25 cellular contexts compared by ENCODE assay signal in genomic region chr17:66487933-66488572, GRCh38.
DNase-seq lines count a peak whose midpoint lies in the region; ATAC-seq, FAIRE-seq and TF ChIP-seq lines count a peak whose summit lies in the region.
"Had no signal": no experiment of that assay in that cellular context is flagged by ENCODE, and none has a peak within 500 bp of the region (broad histone marks: within the 10 kb centered on the region; RNA-seq: fewer than 3 reads in every experiment).

No MANE protein-coding gene starts in this region.

- peak; percentile 31; the same call in 1 of the 3 replicates for ATAC-seq in GM12878
- ATAC-seq in left colon: peak; percentile 86
- ATAC-seq in GM21447 (IDR thresholded peaks at IDR 0.05; ENCODE audit: unreplicated experiment): no peak

- no peaks in the 10 kb centered on the region for H3F3A ChIP-seq in OCI-LY1 (ENCODE audit: insufficient read depth, low read length)

- DNase-seq in GM12878 (ENCODE audit: low read depth, low spot score): no peak
- no peak for DNase-seq in left colon
- no peak for DNase-seq in EL
- no peak for DNase-seq in mammary epithelial cell
- DNase-seq: ACHN; CD4-positive, alpha-beta T cell; COR-L47; DMS 273 treated with DMSO at 0.1 percent for 48 hours; DMS79 treated with DMSO at 0.1 percent for 48 hours; GM23248; H9; HFFc6; KG1; NCI-H1092; NCI-H1436; NCI-H187 treated with DMSO at 0.1 percent for 48 hours; NCI-H2107; NCI-H69; SIG-M5 had no signal

- FAIRE-seq in GM12878 (lab: Jason Lieb, UNC): no peak
- FAIRE-seq: GM12891 had no signal

- H4K20me1 ChIP-seq in OCI-LY1 (ENCODE audit: insufficient read depth, low read length) (no peaks in the 10 kb centered on the region), GM12878 (ENCODE audit: control insufficient read depth, insufficient read depth) (no peaks in the 10 kb centered on the region), mammary epithelial cell (ENCODE audit: insufficient read depth, low read length) (no peaks in the 10 kb centered on the region)
- H4K20me1 ChIP-seq: BLaER1 had no signal

- BruUV-seq in GM12878 (replicated peaks; lab: Mats Ljungman, UMichigan) (no TSS peak), mammary epithelial cell (replicated peaks; lab: Mats Ljungman, UMichigan) (no TSS peak)

- H3K9ac ChIP-seq in OCI-LY1 (ENCODE audit: low read length): no peak overlapping the region
- H3K9ac ChIP-seq in GM12878 (ENCODE audit: control insufficient read depth, insufficient read depth, low read length): no peak overlapping the region
- H3K9ac ChIP-seq in mammary epithelial cell (ENCODE audit: insufficient read depth, low read length): no peak overlapping the region
- H3K9ac ChIP-seq: BLaER1, GM23248 had no signal

- POLR2A ChIA-PET in GM12878 (lab: Charles Lee): no interaction called here

- intact Hi-C loops in GM12878 (cut with micrococcal nuclease; ENCODE audit: unreplicated experiment) (no loop called here), left colon (cut with DNase I, micrococcal nuclease) (no loop called here), mammary epithelial cell (cut with micrococcal nuclease) (no loop called here)

- CTCF ChIA-PET in GM12878 (lab: Yijun Ruan, JAX): no interaction called here
- CTCF ChIA-PET in mammary epithelial cell (lab: Charles Lee; ENCODE audit: low non-redundant PET): no interaction called here

- H3K4me2 ChIP-seq in OCI-LY1 (ENCODE audit: low read length): no peak overlapping the region; the same call in 1 of the 2 replicates
- no peak overlapping the region for H3K4me2 ChIP-seq in GM12878 (ENCODE audit: control insufficient read depth, insufficient read depth)
- no peak overlapping the region for H3K4me2 ChIP-seq in mammary epithelial cell (ENCODE audit: insufficient read depth, low read depth, low read length)
- H3K4me2 ChIP-seq: BLaER1 had no signal

- H3K36me3 ChIP-seq in OCI-LY1 (ENCODE audit: insufficient read depth, low read length): no peaks in the 10 kb centered on the region
- no peaks in the 10 kb centered on the region for H3K36me3 ChIP-seq in GM12878 (ENCODE audit: control insufficient read depth in 2 of 2, insufficient read depth in 2 of 2, low read length in 1 of 2)
- H3K36me3 ChIP-seq in mammary epithelial cell (ENCODE audit: insufficient read depth, low read length): no peaks in the 10 kb centered on the region
- H3K36me3 ChIP-seq: BLaER1 had no signal

- H3K79me2 ChIP-seq in OCI-LY1 (ENCODE audit: insufficient read depth, low read length): no peaks in the 10 kb centered on the region
- no peaks in the 10 kb centered on the region for H3K79me2 ChIP-seq in GM12878 (ENCODE audit: control insufficient read depth, insufficient read depth, low read length)
- no peaks in the 10 kb centered on the region for H3K79me2 ChIP-seq in mammary epithelial cell (ENCODE audit: insufficient read depth, low read length)

- no peak for TF ChIP-seq RAD21 in GM12878 (IDR thresholded peaks at IDR 0.05; ENCODE audit: insufficient read depth, low read depth, low read length)

- H3K36me3 Mint-ChIP-seq in nephron (ENCODE audit: low read depth): no peaks in the 10 kb centered on the region

- RAD21 ChIA-PET in GM12878 (lab: Charles Lee; ENCODE audit: unreplicated experiment): interaction anchor here (0.6 kb wide), 1 partner anchor 228 kb away, joined by 5 read pairs; no protein-coding TSS in a partner anchor

- TF ChIP-seq POLR2A in GM12878 (IDR thresholded peaks at IDR 0.05; ENCODE audit: low read depth, low read length): no peak

- H3K4me3 ChIP-seq in OCI-LY1 (ENCODE audit: low read depth, low read length, poor library complexity, severe bottlenecking) (no peak overlapping the region), GM12878 (no peak overlapping the region), mammary epithelial cell (replicated peaks in 1 of 3; ENCODE audit: insufficient read depth in 1 of 3, low read depth in 2 of 3, low read length in 3 of 3) (no peak overlapping the region)
- H3K4me3 ChIP-seq: BLaER1, GM23248 had no signal

- peak overlapping the region; percentile 7 for H3K27ac ChIP-seq in OCI-LY1 (ENCODE audit: low read depth, low read length, poor library complexity, severe bottlenecking)
- no peak overlapping the region for H3K27ac ChIP-seq in GM12878 (ENCODE audit: control insufficient read depth, insufficient read depth)
- H3K27ac ChIP-seq in mammary epithelial cell (ENCODE audit: insufficient read depth, low read depth, low read length): no peak overlapping the region
- H3K27ac ChIP-seq: BLaER1, GM23248, RWPE1 had no signal

- H3K9me3 Mint-ChIP-seq in nephron: no peaks in the 10 kb centered on the region
- H3K9me3 Mint-ChIP-seq: CD4-positive, alpha-beta T cell; H9; HFFc6 had no signal

- H3K4me1 ChIP-seq in OCI-LY1 (ENCODE audit: insufficient read depth, low read length, severe bottlenecking): peaks cover 64% of the 10 kb centered on the region
- no peaks in the 10 kb centered on the region for H3K4me1 ChIP-seq in GM12878 (ENCODE audit: control insufficient read depth, insufficient read depth, low read length)
- H3K4me1 ChIP-seq in mammary epithelial cell (ENCODE audit: insufficient read depth, low read length): peaks cover 6% of the 10 kb centered on the region

- no peak overlapping the region for H2AFZ ChIP-seq in OCI-LY1 (ENCODE audit: low read length)
- no peak overlapping the region for H2AFZ ChIP-seq in GM12878 (ENCODE audit: control insufficient read depth, low read depth, low read length)
- H2AFZ ChIP-seq in mammary epithelial cell (ENCODE audit: low read depth, low read length): no peak overlapping the region
- H2AFZ ChIP-seq: GM23248 had no signal

- SMC1A ChIA-PET in GM12878 (lab: Charles Lee; ENCODE audit: uncharacterized antibody, unreplicated experiment): interaction anchor here (1.1 to 2.0 kb wide), 3 partner anchors 20 to 54 kb away, joined by 3 to 5 read pairs (median 3); no protein-coding TSS in a partner anchor

- 10% methylated on average over 8 of the region's 8 CpGs for WGBS in GM12878 (ENCODE audit: insufficient coverage, insufficient replicate concordance, low lambda C conversion rate, missing lambda C conversion rate)
- WGBS in mammary epithelial cell (ENCODE audit: low coverage, missing lambda C conversion rate): 92% methylated on average over 8 of the region's 8 CpGs

- H3K4me1 Mint-ChIP-seq in nephron: peaks cover 10% of the 10 kb centered on the region

- no peak for TF ChIP-seq EP300 in GM12878 (IDR thresholded peaks at IDR 0.05; ENCODE audit: borderline replicate concordance in 1 of 2, control insufficient read depth in 1 of 2, low read depth in 2 of 2, low read length in 2 of 2)

- no peaks in the 10 kb centered on the region for H3K9me3 ChIP-seq in OCI-LY1 (ENCODE audit: low read length)
- no peaks in the 10 kb centered on the region for H3K9me3 ChIP-seq in GM12878 (replicated peaks; ENCODE audit: control insufficient read depth, insufficient read depth, low read length)
- no peaks in the 10 kb centered on the region for H3K9me3 ChIP-seq in mammary epithelial cell (replicated peaks; ENCODE audit: insufficient read depth, low read length)
- H3K9me3 ChIP-seq: BLaER1 had no signal

- H3K27me3 ChIP-seq in OCI-LY1 (ENCODE audit: insufficient read depth, low read length): no peaks in the 10 kb centered on the region
- H3K27me3 ChIP-seq in GM12878 (replicated peaks in 1 of 2; ENCODE audit: control insufficient read depth in 2 of 2, insufficient read depth in 2 of 2, low read length in 1 of 2): no peaks in the 10 kb centered on the region
- H3K27me3 ChIP-seq in mammary epithelial cell (ENCODE audit: insufficient read depth, low read length): no peaks in the 10 kb centered on the region
- H3K27me3 ChIP-seq: BLaER1 had no signal

- H3K9me2 ChIP-seq in OCI-LY1 (ENCODE audit: low read depth, low read length): no peaks in the 10 kb centered on the region

- dilution Hi-C loops in mammary epithelial cell (cut with HindIII; ENCODE audit: low sequenced_read_pairs): loop anchor here (5.0 kb wide), 1 partner anchor 96 kb away; no protein-coding TSS in a partner anchor

- in situ Hi-C loops in GM12878 (cut with MboI) (no loop called here), mammary epithelial cell (cut with MboI; ENCODE audit: low sequenced_read_pairs in 2 of 2) (no loop called here)

- TF ChIP-seq CTCF in OCI-LY1 (IDR thresholded peaks at IDR 0.05; ENCODE audit: low read length) (no peak), GM12878 (IDR thresholded peaks at IDR 0.05 in 2 of 3, conservative IDR thresholded peaks at IDR 0.05 in 1 of 3; ENCODE audit: control insufficient read depth in 2 of 3, extremely low read depth in 1 of 3, insufficient read depth in 1 of 3, low read depth in 3 of 3, low read length in 3 of 3) (no peak), nephron (IDR thresholded peaks at IDR 0.05; ENCODE audit: unreplicated experiment in 3 of 3) (no peak), mammary epithelial cell (conservative IDR thresholded peaks at IDR 0.05 in 1 of 2, IDR thresholded peaks at IDR 0.05 in 1 of 2; ENCODE audit: extremely low read depth in 1 of 2, insufficient read depth in 1 of 2, low read depth in 1 of 2, low read length in 2 of 2) (no peak)

- no peaks in the 10 kb centered on the region for H3K27me3 Mint-ChIP-seq in nephron (ENCODE audit: low read depth)
- H3K27me3 Mint-ChIP-seq: CD4-positive, alpha-beta T cell had no signal

- H3K4me3 Mint-ChIP-seq in nephron: no peak overlapping the region
- H3K4me3 Mint-ChIP-seq: CD4-positive, alpha-beta T cell; H9; HFFc6 had no signal

- H3K27ac Mint-ChIP-seq in nephron: peak overlapping the region; percentile 60 to 93 (median 62)
- H3K27ac Mint-ChIP-seq: CD4-positive, alpha-beta T cell; H9; HFFc6 had no signal

TF ChIP-seq in GM12878, 131 proteins besides CTCF, POLR2A, EP300 and RAD21 (continues in another document):
- TF ChIP-seq, protein P1, sequence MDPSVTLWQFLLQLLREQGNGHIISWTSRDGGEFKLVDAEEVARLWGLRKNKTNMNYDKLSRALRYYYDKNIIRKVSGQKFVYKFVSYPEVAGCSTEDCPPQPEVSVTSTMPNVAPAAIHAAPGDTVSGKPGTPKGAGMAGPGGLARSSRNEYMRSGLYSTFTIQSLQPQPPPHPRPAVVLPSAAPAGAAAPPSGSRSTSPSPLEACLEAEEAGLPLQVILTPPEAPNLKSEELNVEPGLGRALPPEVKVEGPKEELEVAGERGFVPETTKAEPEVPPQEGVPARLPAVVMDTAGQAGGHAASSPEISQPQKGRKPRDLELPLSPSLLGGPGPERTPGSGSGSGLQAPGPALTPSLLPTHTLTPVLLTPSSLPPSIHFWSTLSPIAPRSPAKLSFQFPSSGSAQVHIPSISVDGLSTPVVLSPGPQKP (IDR thresholded peaks at IDR 0.05; ENCODE audit: low read depth, low read length): no peak
- no peak for TF ChIP-seq CBX5 (IDR thresholded peaks at IDR 0.05; ENCODE audit: low read depth)
- no peak for TF ChIP-seq USF1 (IDR thresholded peaks at IDR 0.05; ENCODE audit: borderline replicate concordance, extremely low read length, insufficient read depth, low read depth, low read length)
